12 cellular contexts compared by ENCODE assay signal in the genomic region with DNA sequence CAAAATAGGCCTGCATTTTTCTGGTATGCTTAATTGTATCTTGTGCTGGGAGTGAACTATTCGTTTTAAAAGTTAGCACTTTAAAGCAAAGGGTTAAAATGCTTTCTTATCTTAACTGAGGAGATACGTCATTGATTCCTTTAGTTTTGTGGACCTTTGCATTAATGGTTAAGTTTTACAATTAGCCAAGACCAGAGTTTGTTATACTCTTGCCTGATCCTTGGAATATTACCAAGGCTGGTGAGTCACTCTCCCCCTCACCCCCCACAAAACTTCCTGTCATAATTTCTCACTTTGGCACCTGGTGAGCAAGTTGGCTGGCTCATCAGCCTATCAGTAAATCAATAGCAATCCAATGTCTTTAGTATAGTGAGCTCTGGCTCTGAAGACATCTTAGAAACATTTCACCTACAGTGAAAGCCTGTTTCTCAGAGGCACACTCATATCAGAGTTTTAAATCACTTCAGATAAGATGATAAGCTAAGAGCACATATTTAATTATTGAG. TPM values are rescaled to one million over a fixed set of nuclear protein-coding genes. Genes with fewer than 3 reads are reported as not detected.
DNase-seq lines count a peak whose midpoint lies in the region; ATAC-seq, FAIRE-seq and TF ChIP-seq lines count a peak whose summit lies in the region.
"Had no signal": no experiment of that assay in that cellular context is flagged by ENCODE, and none has a peak within 500 bp of the region (broad histone marks: within the 10 kb centered on the region; RNA-seq: fewer than 3 reads in every experiment).

No MANE protein-coding gene starts in this region.

- H3K36me3 ChIP-seq in bronchial epithelial cell (ENCODE audit: control insufficient read depth, insufficient read depth, low read length) (no peaks in the 10 kb centered on the region), right lobe of liver (peaks cover 0 to 53% (median 18%) of the 10 kb centered on the region in 4 donors), heart left ventricle (no peaks in the 10 kb centered on the region)
- H3K36me3 ChIP-seq: stomach had no signal

- H3K4me3 ChIP-seq in AG09309 (ENCODE audit: control insufficient read depth, low read depth, low read length) (no peak overlapping the region), bronchial epithelial cell (ENCODE audit: low read depth, low read length) (no peak overlapping the region), right lobe of liver (no peak overlapping the region), heart left ventricle (no peak overlapping the region)
- H3K4me3 ChIP-seq: stomach had no signal

- H3K27me3 ChIP-seq in bronchial epithelial cell (ENCODE audit: control insufficient read depth, insufficient read depth, low read length) (no peaks in the 10 kb centered on the region), right lobe of liver (no peaks in the 10 kb centered on the region), heart left ventricle (no peaks in the 10 kb centered on the region)
- H3K27me3 ChIP-seq: stomach had no signal

- WGBS in right lobe of liver (ENCODE audit: insufficient coverage, low coverage, low lambda C conversion rate, missing lambda C conversion rate), result 21% methylated on average over 2 of the region's 2 CpGs
- WGBS in heart left ventricle, 4 donors, result 59 to 72% (median 65%) methylated on average over 2 of the region's 2 CpGs

- H3K4me1 ChIP-seq in right lobe of liver (peaks cover 0 to 77% (median 26%) of the 10 kb centered on the region in 4 donors), heart left ventricle (peaks cover 0 to 9% (median 0%) of the 10 kb centered on the region in 12 donors)

- peak overlapping the region in 2 of 3 donors; percentile 45 to 60 for H3K27ac ChIP-seq in right lobe of liver
- no peak overlapping the region for H3K27ac ChIP-seq in heart left ventricle

- DNase-seq in AG09309 (ENCODE audit: low read depth) (peak; percentile 45), LoVo (ENCODE audit: low spot score) (peak; percentile 85), bronchial epithelial cell (ENCODE audit: low read depth) (peak; percentile 94), right lobe of liver (peak in 1 of 3 donors; percentile 33), DMS79 treated with DMSO at 0.1 percent for 48 hours (lab: John Stamatoyannopoulos, UW) (no peak), NCI-H2107 (lab: John Stamatoyannopoulos, UW) (no peak), heart left ventricle (no peak)
- DNase-seq: activated CD4-positive, CD25-positive, alpha-beta regulatory T cell treated with anti-CD3 and anti-CD28 coated beads, Interleukin-2, amount 50 U/mL, for 72 hours; activated naive CD4-positive, alpha-beta T cell treated with Interleukin-2 at 50 U/mL for 16 hours; CD4-positive, alpha-beta memory T cell; stomach had no signal

- H3K9me3 ChIP-seq in right lobe of liver, result no peaks in the 10 kb centered on the region
- no peaks in the 10 kb centered on the region for H3K9me3 ChIP-seq in heart left ventricle
- H3K9me3 ChIP-seq: stomach had no signal

- FAIRE-seq in bronchial epithelial cell (lab: Jason Lieb, UNC), result no peak

- TF ChIP-seq POLR2A in right lobe of liver (IDR thresholded peaks at IDR 0.05), result no peak
- no peak for TF ChIP-seq POLR2A in heart left ventricle (IDR thresholded peaks at IDR 0.05)

- intact Hi-C loops in right lobe of liver (cut with DNase I), result no loop called here
- intact Hi-C loops in heart left ventricle (cut with DNase I), result no loop called here

- peak in 3 of 4 donors; percentile 12 to 51 (median 33) for ATAC-seq in right lobe of liver
- no peak for ATAC-seq in GM19455 (IDR thresholded peaks at IDR 0.05; ENCODE audit: unreplicated experiment)
- ATAC-seq in heart left ventricle, result no peak

- TF ChIP-seq CTCF in AG09309 (IDR thresholded peaks at IDR 0.05; ENCODE audit: control insufficient read depth, insufficient read depth, low read depth, low read length, missing control alignments) (no peak), bronchial epithelial cell (IDR thresholded peaks at IDR 0.05; ENCODE audit: insufficient read depth, low read length, severe bottlenecking) (no peak), right lobe of liver (IDR thresholded peaks at IDR 0.05) (no peak), heart left ventricle (IDR thresholded peaks at IDR 0.05) (no peak)

RNA-seq across cellular contexts. Expression of a gene that starts 26.7 kb away (rescaled TPM):
- not detected in 2 replicates for total RNA-seq in bronchial epithelial cell
- total RNA-seq in right lobe of liver, result 100 to 1,000 TPM; 162 to 465 (median 276) TPM
- not detected for total RNA-seq in heart left ventricle
- under 1 TPM in 1 of 2 donors, not detected in 1; 0.11 TPM for polyA plus RNA-seq in heart left ventricle
- total RNA-seq: CD4-positive, alpha-beta memory T cell had no signal
- polyA plus RNA-seq: CD4-positive, alpha-beta memory T cell; stomach had no signal

Comparison
In these comparisons a context has a peak if more than half of its experiments do, and no peak if none do; other contexts are left out.
1. DNase-seq: peak in AG09309 (single experiment), LoVo (single experiment) and bronchial epithelial cell (single experiment); none in DMS79 treated with DMSO at 0.1 percent for 48 hours (single experiment), NCI-H2107 (single experiment) and heart left ventricle (0 of 5).
2. ATAC-seq: peak in right lobe of liver (3 of 4); none in GM19455 (single experiment) and heart left ventricle (0 of 4).
3. H3K27ac ChIP-seq: peak in right lobe of liver (2 of 3); none in heart left ventricle (0 of 12).
4. RNA of a gene that starts 26.7 kb away (total RNA-seq): 162 to 465 TPM in right lobe of liver; not detected in heart left ventricle and not detected in bronchial epithelial cell; every median in the first group is over 100 times any median in the second.